8 cellular contexts compared by ENCODE assay signal in genomic region chr5:62412549-62413329, GRCh38. TPM values are rescaled to one million over a fixed set of nuclear protein-coding genes. Genes with fewer than 3 reads are reported as not detected.
DNase-seq lines count a peak whose midpoint lies in the region; ATAC-seq, FAIRE-seq and TF ChIP-seq lines count a peak whose summit lies in the region.

TSS of gene IPO11 (plus strand) at chr5:62412763. CDS start at chr5:62437280, 24,517 bp downstream.

- peak within 1 kb of the TSS; percentile 90 for H3K9ac ChIP-seq in adipocyte (ENCODE audit: low read length)

- H3K27me3 ChIP-seq in adipocyte (replicated peaks; ENCODE audit: control insufficient read depth, insufficient read depth, low read length) (no peaks in the 10 kb centered on the region), pancreas (no peaks in the 10 kb centered on the region), tibial artery (no peaks in the 10 kb centered on the region)

- DNase-seq in NCI-H1436 (lab: John Stamatoyannopoulos, UW) (peak; percentile 99), T follicular helper cell (ENCODE audit: low read depth) (peak; percentile 97), adipocyte (ENCODE audit: low read depth) (peak; percentile 99), Right ventricle myocardium superior (peak; percentile 99), pancreas (peak; percentile 98 to 99 (median 98)), tibial artery (peak; percentile 96 to 99)

- H3K4me3 ChIP-seq in GM12875 (ENCODE audit: low read depth, low read length) (peak within 1 kb of the TSS; percentile 92), adipocyte (ENCODE audit: low read length) (peak within 1 kb of the TSS; percentile 96), pancreas (peak within 1 kb of the TSS; percentile 57 to 97 (median 92)), tibial artery (peak within 1 kb of the TSS; percentile 81 to 98)

- intact Hi-C loops in Right ventricle myocardium superior (cut with DNase I), result no loop called here
- intact Hi-C loops in pancreas (cut with DNase I), result no loop called here
- intact Hi-C loops in tibial artery (cut with DNase I; ENCODE audit: low total_unique reads), result no loop called here

- ATAC-seq in HG02798 (IDR thresholded peaks at IDR 0.05; ENCODE audit: poor library complexity, unreplicated experiment) (peak; percentile 99), Right ventricle myocardium superior (ENCODE audit: poor library complexity) (peak; percentile 99), pancreas (peak; percentile 97 to 100 (median 99))

- H3K9me3 ChIP-seq in adipocyte (ENCODE audit: control insufficient read depth, low read length) (no peaks in the 10 kb centered on the region), pancreas (no peaks in the 10 kb centered on the region), tibial artery (no peaks in the 10 kb centered on the region)

- H3K36me3 ChIP-seq in adipocyte (ENCODE audit: control insufficient read depth, insufficient read depth, low read length, severe bottlenecking) (no peaks in the 10 kb centered on the region), pancreas (no peaks in the 10 kb centered on the region), tibial artery (no peaks in the 10 kb centered on the region)

- H3K4me1 ChIP-seq in adipocyte (ENCODE audit: control insufficient read depth, insufficient read depth, low read length) (peaks cover 14% of the 10 kb centered on the region), pancreas (peaks cover 0 to 8% (median 0%) of the 10 kb centered on the region in 3 donors), tibial artery (peaks cover 0 to 19% (median 16%) of the 10 kb centered on the region in 4 donors)

- peak; percentile 96 for FAIRE-seq in pancreas (lab: Jason Lieb, UNC)

- 0% methylated on average over 66 of the region's 66 CpGs for WGBS in pancreas, 2 donors

- H3K27ac ChIP-seq in pancreas (peak within 1 kb of the TSS; percentile 36 to 63 (median 48)), tibial artery (peak within 1 kb of the TSS; percentile 76 to 83)

- no peak for TF ChIP-seq CTCF in GM12875 (IDR thresholded peaks at IDR 0.05; ENCODE audit: borderline replicate concordance, insufficient read depth, low read depth, low read length)
- TF ChIP-seq CTCF in pancreas (IDR thresholded peaks at IDR 0.05), result no peak
- no peak for TF ChIP-seq CTCF in tibial artery (IDR thresholded peaks at IDR 0.05)

RNA-seq across cellular contexts. Expression of gene IPO11, which starts in this region (rescaled TPM):
- total RNA-seq in Right ventricle myocardium superior (29.9 TPM), pancreas (10 to 100 TPM in 5 of 6 donors, 1 to 10 TPM in 1; 8.9 to 19.5 (median 12.3) TPM)
- polyA plus RNA-seq in pancreas, result 1 to 10 TPM; 3.7 to 5.9 TPM

Comparison
In these comparisons a context has a peak if more than half of its experiments do, and no peak if none do; other contexts are left out.
1. Peak in every context shown above with its lines: DNase-seq, ATAC-seq, H3K4me3 ChIP-seq and H3K27ac ChIP-seq.